ENCODE assay signal across 8 cellular contexts in genomic region chr1:28510350-28511223, GRCh38. TPM values are rescaled to one million over a fixed set of nuclear protein-coding genes. Genes with fewer than 3 reads are reported as not detected.
DNase-seq lines count a peak whose midpoint lies in the region; ATAC-seq, FAIRE-seq and TF ChIP-seq lines count a peak whose summit lies in the region.

No MANE protein-coding gene starts in this region.

- intact Hi-C loops in HepG2 (cut with micrococcal nuclease; ENCODE audit: unreplicated experiment): loop anchor here (10.0 kb wide), 1 partner anchor 364 kb away; no protein-coding TSS in a partner anchor

- peaks cover 40% of the 10 kb centered on the region for H4K20me1 ChIP-seq in MM.1S (ENCODE audit: insufficient read depth, low read length)
- peaks cover 51% of the 10 kb centered on the region for H4K20me1 ChIP-seq in HepG2 (ENCODE audit: insufficient read depth, low read length)

- H3K27me3 ChIP-seq in MM.1S (replicated peaks; ENCODE audit: insufficient read depth, low read length) (no peaks in the 10 kb centered on the region), HepG2 (ENCODE audit: control insufficient read depth in 1 of 2, insufficient read depth in 2 of 2, low read length in 2 of 2) (no peaks in the 10 kb centered on the region; a peak in 1 of 5 replicates)

- peaks cover 28% of the 10 kb centered on the region for H3K4me1 Mint-ChIP-seq in activated T-helper 17 cell treated with anti-CD3 and anti-CD28 coated beads, Interleukin-2, amount 50 U/mL, for 72 hours

- peak; percentile 23 for FAIRE-seq in HepG2 (lab: Jason Lieb, UNC)

- H2AFZ ChIP-seq in MM.1S (ENCODE audit: low read length) (no peak overlapping the region), HepG2 (ENCODE audit: low read length) (no peak overlapping the region)

- peak; percentile 64 to 95 for TF ChIP-seq POLR2A in HepG2 (IDR thresholded peaks at IDR 0.05; ENCODE audit: insufficient read depth in 1 of 2, low read depth in 2 of 2, low read length in 2 of 2)

- WGBS in HepG2 (ENCODE audit: low lambda C conversion rate): 76% methylated on average over 8 of the region's 8 CpGs

- ATAC-seq in activated T-helper 17 cell treated with anti-CD3 and anti-CD28 coated beads, Interleukin-2, amount 50 U/mL, for 72 hours (replicated peaks): no peak
- ATAC-seq in HepG2: peak; percentile 2
- no peak for ATAC-seq in HG03280 (IDR thresholded peaks at IDR 0.05; ENCODE audit: unreplicated experiment)

- H3K4me2 ChIP-seq in MM.1S (ENCODE audit: low read depth, low read length) (peak overlapping the region; percentile 89; the same call in 1 of the 2 replicates), HepG2 (ENCODE audit: low read depth, low read length) (peak overlapping the region; percentile 88)

- TF ChIP-seq CTCF in MM.1S (IDR thresholded peaks at IDR 0.05; ENCODE audit: low read length) (no peak), HepG2 (CRISPR knock-in tag; IDR thresholded peaks at IDR 0.05) (no peak)

- H3K9ac ChIP-seq in MM.1S (ENCODE audit: low read length): peak overlapping the region; percentile 87; the same call in 1 of the 2 replicates
- peak overlapping the region; percentile 99 for H3K9ac ChIP-seq in HepG2 (ENCODE audit: insufficient read depth, low read depth, low read length)

- DNase-seq in Daoy (ENCODE audit: low read depth) (peak; percentile 79), MM.1S (peak; percentile 49), HepG2 (ENCODE audit: low spot score) (peak; percentile 55), NCI-H1436 (lab: John Stamatoyannopoulos, UW) (no peak), mucosa of gallbladder (ENCODE audit: low spot score) (no peak)
- DNase-seq in activated CD4-positive, CD25-positive, alpha-beta regulatory T cell (lab: John Stamatoyannopoulos, UW): no peak

- H3K9me3 ChIP-seq in MM.1S (replicated peaks; ENCODE audit: insufficient read depth, low read length) (no peaks in the 10 kb centered on the region), HepG2 (ENCODE audit: low read length) (no peaks in the 10 kb centered on the region)

- BruUV-seq in HepG2 (replicated peaks; lab: Mats Ljungman, UMichigan): no TSS peak

- peak overlapping the region; percentile 100 for H3K4me3 Mint-ChIP-seq in activated T-helper 17 cell treated with anti-CD3 and anti-CD28 coated beads, Interleukin-2, amount 50 U/mL, for 72 hours

- H3K4me1 ChIP-seq in MM.1S (ENCODE audit: low read length) (peaks cover 23% of the 10 kb centered on the region), HepG2 (ENCODE audit: insufficient read depth, low read length) (peaks cover 50% of the 10 kb centered on the region)

- TF ChIP-seq RAD21 in HepG2 (CRISPR knock-in tag; IDR thresholded peaks at IDR 0.05): peak; percentile 73

- H3K27ac Mint-ChIP-seq in activated T-helper 17 cell treated with anti-CD3 and anti-CD28 coated beads, Interleukin-2, amount 50 U/mL, for 72 hours: peak overlapping the region; percentile 98

- peak overlapping the region; percentile 12; the same call in 1 of the 2 replicates for H3K4me3 ChIP-seq in MM.1S (ENCODE audit: low read length)
- H3K4me3 ChIP-seq in HepG2 (replicated peaks in 1 of 3; ENCODE audit: insufficient read depth in 1 of 3, low read depth in 2 of 3, low read length in 3 of 3): peak overlapping the region in 2 of 3 experiments; percentile 0 to 97; a peak in 3 of 6 replicates

- no peaks in the 10 kb centered on the region for H3K9me2 ChIP-seq in MM.1S (replicated peaks; ENCODE audit: insufficient read depth, low read length)

- H3K27me3 Mint-ChIP-seq in activated T-helper 17 cell treated with anti-CD3 and anti-CD28 coated beads, Interleukin-2, amount 50 U/mL, for 72 hours: no peaks in the 10 kb centered on the region

- CTCF ChIA-PET in HepG2 (lab: Yijun Ruan, JAX; ENCODE audit: low intra/inter-chr PET ratio, low total read pairs): no interaction called here

- H3F3A ChIP-seq in MM.1S (ENCODE audit: insufficient read depth, low read length): peaks cover 88% of the 10 kb centered on the region

- peak in 1 of 2 experiments; percentile 19; a peak in 1 of 4 replicates for TF ChIP-seq EP300 in HepG2 (IDR thresholded peaks at IDR 0.05; ENCODE audit: low read depth in 2 of 2, low read length in 2 of 2)
- TF ChIP-seq EP300 in HepG2 (CRISPR knock-in tag; IDR thresholded peaks at IDR 0.05; ENCODE audit: borderline replicate concordance): no peak

- H3K79me2 ChIP-seq in MM.1S (ENCODE audit: low read length) (peaks cover 50% of the 10 kb centered on the region), HepG2 (ENCODE audit: insufficient read depth, low read length) (peaks cover 44% of the 10 kb centered on the region)

- POLR2A ChIA-PET in HepG2 (lab: Yijun Ruan, JAX): interaction anchor here (0.5 to 5.8 kb wide), 13 partner anchors 8 to 226 kb away, joined by 3 to 62 read pairs (median 4); partner anchors contain the start of genes MED18, RNU11, TAF12 and TRNAU1AP

- no peaks in the 10 kb centered on the region for H3K9me3 Mint-ChIP-seq in activated T-helper 17 cell treated with anti-CD3 and anti-CD28 coated beads, Interleukin-2, amount 50 U/mL, for 72 hours

- peaks cover 90% of the 10 kb centered on the region for H3K36me3 Mint-ChIP-seq in activated T-helper 17 cell treated with anti-CD3 and anti-CD28 coated beads, Interleukin-2, amount 50 U/mL, for 72 hours (ENCODE audit: low read depth)

- H3K36me3 ChIP-seq in MM.1S (replicated peaks; ENCODE audit: insufficient read depth, low read length) (peaks cover 31% of the 10 kb centered on the region), HepG2 (replicated peaks in 1 of 2; ENCODE audit: control insufficient read depth in 1 of 2, insufficient read depth in 2 of 2, low read length in 2 of 2) (peaks cover 11 to 52% of the 10 kb centered on the region in 2 experiments)

- H3K27ac ChIP-seq in MM.1S (ENCODE audit: low read length): peak overlapping the region; percentile 84
- peak overlapping the region; percentile 86 for H3K27ac ChIP-seq in HepG2 (ENCODE audit: extremely low read length, insufficient read depth, low read length)

- in situ Hi-C loops in HepG2 (cut with HindIII; ENCODE audit: extremely low pct_ligation_motif_present, low pct_unique_long_range_greater_than_20kb): no loop called here

TF ChIP-seq in HepG2, 621 proteins besides CTCF, POLR2A, EP300 and RAD21 (continues in another document):
- TF ChIP-seq NBN (conservative IDR thresholded peaks at IDR 0.05): no peak
- TF ChIP-seq ZNF350 (CRISPR knock-in tag; IDR thresholded peaks at IDR 0.05; ENCODE audit: borderline replicate concordance, low read depth): no peak

RNA-seq across cellular contexts. Expression of gene RCC1, which starts 4.7 kb away (rescaled TPM):
- total RNA-seq in Daoy (2014; rRNA removed; shearing (Covaris generic)): 81.5 and 96.8 TPM in 2 replicates
- total RNA-seq in activated T-helper 17 cell treated with anti-CD3 and anti-CD28 coated beads, Interleukin-2, amount 50 U/mL, for 72 hours: 100 to 1,000 TPM in 1 of 2 donors, 10 to 100 TPM in 1; 58.6 to 116 TPM
- total RNA-seq in HepG2 (2016; rRNA removed; fragmentation: Illumina TruSeq; extraction: Trizol) (80.8 and 102 TPM in 2 replicates), mucosa of gallbladder (30.3 TPM)
- total RNA-seq in HepG2 (2016; cell fraction: cytosol; rRNA removed; fragmentation: Illumina TruSeq; extraction: Trizol; ENCODE audit: low read depth): 11.4 and 15.2 TPM in 2 replicates
- 83.9 and 95.1 TPM in 2 replicates for total RNA-seq in HepG2 (2016; cell fraction: insoluble cytoplasmic fraction; rRNA removed; fragmentation: Illumina TruSeq; extraction: Trizol)
- total RNA-seq in HepG2 (2016; cell fraction: membrane; rRNA removed; fragmentation: Illumina TruSeq; extraction: Trizol): 44.7 and 50.2 TPM in 2 replicates
- 44.2 and 50.7 TPM in 2 replicates for total RNA-seq in HepG2 (2016; cell fraction: nucleus; rRNA removed; fragmentation: Illumina TruSeq; extraction: Trizol)
- 47.2 and 56.2 TPM in 2 replicates for polyA plus RNA-seq in HepG2 (2011; rRNA removed)
- polyA plus RNA-seq in HepG2 (2011; cell fraction: cytosol; rRNA removed): 48.6 and 53.6 TPM in 2 replicates
- 34.9 and 42.3 TPM in 2 replicates for polyA plus RNA-seq in HepG2 (2011; cell fraction: nucleus; rRNA removed)
- 43.2 and 74.3 TPM in 2 replicates for polyA plus RNA-seq in HepG2 (2012)
- polyA plus RNA-seq in HepG2 (2016; cell fraction: cytosol; fragmentation: Illumina TruSeq; extraction: Trizol; ENCODE audit: low read depth): 12.5 and 13.5 TPM in 2 replicates
- polyA plus RNA-seq in HepG2 (2016; cell fraction: insoluble cytoplasmic fraction; fragmentation: Illumina TruSeq; extraction: Trizol; ENCODE audit: low read depth): 113 and 120 TPM in 2 replicates
- 33.8 and 38.0 TPM in 2 replicates for polyA plus RNA-seq in HepG2 (2016; cell fraction: membrane; fragmentation: Illumina TruSeq; extraction: Trizol; ENCODE audit: low read depth)
- 70.2 and 80.1 TPM in 2 replicates for polyA plus RNA-seq in HepG2 (2016; cell fraction: nucleus; fragmentation: Illumina TruSeq; extraction: Trizol; ENCODE audit: insufficient read depth, low read depth)
- polyA minus RNA-seq in HepG2 (2011; rRNA and poly(A)+ RNA removed; ENCODE audit: low replicate concordance): 90.3 and 147 TPM in 2 replicates
- polyA minus RNA-seq in HepG2 (2011; cell fraction: cytosol; rRNA and poly(A)+ RNA removed): 29.5 and 33.5 TPM in 2 replicates
- polyA minus RNA-seq in HepG2 (2011; cell fraction: nucleus; rRNA and poly(A)+ RNA removed): 28.8 and 31.6 TPM in 2 replicates

RNA-seq across cellular contexts. Expression of gene TRNAU1AP, which starts 42.3 kb away (rescaled TPM):
- total RNA-seq in Daoy (2014; rRNA removed; shearing (Covaris generic)): 27.3 and 40.7 TPM in 2 replicates
- total RNA-seq in activated T-helper 17 cell treated with anti-CD3 and anti-CD28 coated beads, Interleukin-2, amount 50 U/mL, for 72 hours: 10 to 100 TPM; 58.9 to 95.8 TPM
- total RNA-seq in HepG2 (2016; rRNA removed; fragmentation: Illumina TruSeq; extraction: Trizol): 28.3 and 29.0 TPM in 2 replicates
- total RNA-seq in HepG2 (2016; cell fraction: cytosol; rRNA removed; fragmentation: Illumina TruSeq; extraction: Trizol; ENCODE audit: low read depth): 6.3 and 7.3 TPM in 2 replicates
- 25.1 and 26.9 TPM in 2 replicates for total RNA-seq in HepG2 (2016; cell fraction: insoluble cytoplasmic fraction; rRNA removed; fragmentation: Illumina TruSeq; extraction: Trizol)
- 9.7 and 10.6 TPM in 2 replicates for total RNA-seq in HepG2 (2016; cell fraction: membrane; rRNA removed; fragmentation: Illumina TruSeq; extraction: Trizol)
- 16.7 and 17.0 TPM in 2 replicates for total RNA-seq in HepG2 (2016; cell fraction: nucleus; rRNA removed; fragmentation: Illumina TruSeq; extraction: Trizol)
- polyA plus RNA-seq in HepG2 (2011; rRNA removed): 40.5 and 42.9 TPM in 2 replicates
- 21.1 and 22.7 TPM in 2 replicates for polyA plus RNA-seq in HepG2 (2011; cell fraction: cytosol; rRNA removed)
- polyA plus RNA-seq in HepG2 (2011; cell fraction: nucleus; rRNA removed): 49.6 and 57.0 TPM in 2 replicates
- polyA plus RNA-seq in HepG2 (2012): 19.2 and 20.5 TPM in 2 replicates
- 7.3 and 8.6 TPM in 2 replicates for polyA plus RNA-seq in HepG2 (2016; cell fraction: cytosol; fragmentation: Illumina TruSeq; extraction: Trizol; ENCODE audit: low read depth)
- 29.9 and 35.0 TPM in 2 replicates for polyA plus RNA-seq in HepG2 (2016; cell fraction: insoluble cytoplasmic fraction; fragmentation: Illumina TruSeq; extraction: Trizol; ENCODE audit: low read depth)
- 9.6 and 11.2 TPM in 2 replicates for polyA plus RNA-seq in HepG2 (2016; cell fraction: membrane; fragmentation: Illumina TruSeq; extraction: Trizol; ENCODE audit: low read depth)
- 32.0 and 34.2 TPM in 2 replicates for polyA plus RNA-seq in HepG2 (2016; cell fraction: nucleus; fragmentation: Illumina TruSeq; extraction: Trizol; ENCODE audit: insufficient read depth, low read depth)
- 7.9 and 23.4 TPM in 2 replicates for polyA minus RNA-seq in HepG2 (2011; rRNA and poly(A)+ RNA removed; ENCODE audit: low replicate concordance)
- polyA minus RNA-seq in HepG2 (2011; cell fraction: cytosol; rRNA and poly(A)+ RNA removed): 4.7 and 6.0 TPM in 2 replicates
- 25.8 and 37.4 TPM in 2 replicates for polyA minus RNA-seq in HepG2 (2011; cell fraction: nucleus; rRNA and poly(A)+ RNA removed)
- total RNA-seq in mucosa of gallbladder: 19.3 TPM

Comparison
In these comparisons a context has a peak if more than half of its experiments do, and no peak if none do; other contexts are left out.
1. DNase-seq: peak in Daoy (single experiment), MM.1S (single experiment) and HepG2 (single experiment); none in NCI-H1436 (single experiment), activated CD4-positive, CD25-positive, alpha-beta regulatory T cell (0 of 4) and mucosa of gallbladder (single experiment).